Comparison of ENCODE assay signal across 16 cellular contexts in the genomic region with DNA sequence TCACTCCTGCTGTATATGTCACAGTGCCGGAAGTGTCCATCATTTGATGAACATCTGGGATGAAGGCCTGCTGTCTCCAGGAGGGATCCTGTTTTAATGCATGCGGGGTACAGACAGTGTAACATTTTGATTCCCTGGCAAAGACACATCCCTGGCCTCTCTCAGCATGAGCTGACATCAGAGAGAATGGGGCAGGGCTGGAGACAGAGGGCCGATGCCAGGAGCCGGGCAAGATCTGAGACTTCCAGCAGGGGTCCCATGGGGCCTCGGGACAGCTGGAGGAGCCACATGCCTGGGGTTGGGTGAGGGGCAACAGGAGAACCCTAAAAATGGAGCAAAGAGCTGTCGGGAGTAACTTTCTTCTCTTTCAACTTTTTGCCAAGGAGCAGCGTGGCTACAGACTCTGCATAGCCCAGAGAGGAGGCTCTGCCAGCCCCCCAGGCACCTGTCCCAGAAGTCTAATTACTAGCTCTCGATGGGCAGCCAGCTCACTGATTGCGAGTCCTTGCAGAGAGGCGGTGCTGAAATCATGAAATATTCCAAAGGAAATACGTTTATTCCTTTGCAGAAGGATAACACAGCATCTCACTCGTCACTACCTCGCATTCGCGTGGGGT.
DNase-seq lines count a peak whose midpoint lies in the region; ATAC-seq and TF ChIP-seq lines count a peak whose summit lies in the region.
"Had no signal": no experiment of that assay in that cellular context is flagged by ENCODE, and none has a peak within 500 bp of the region (broad histone marks: within the 10 kb centered on the region; RNA-seq: fewer than 3 reads in every experiment).

No MANE protein-coding gene starts in this region.

- peaks cover 38% of the 10 kb centered on the region for H3K4me1 Mint-ChIP-seq in type B pancreatic cell (ENCODE audit: unreplicated experiment)

- H3K27ac Mint-ChIP-seq in type B pancreatic cell: peak overlapping the region; percentile 26
- H3K27ac Mint-ChIP-seq: T-helper 1 cell treated with Interleukin-12 subunit alpha and Interleukin-12 subunit beta and Interleukin-4 antibody, amounts not matched to agents 30 μg/mL and 1 μg/mL, for 36 hours; WTC11 had no signal

- intact Hi-C loops in dorsolateral prefrontal cortex (cut with DNase I): no loop called here

- TF ChIP-seq CTCF in dorsolateral prefrontal cortex (IDR thresholded peaks at IDR 0.05 in 54 of 56, conservative IDR thresholded peaks at IDR 0.05 in 2 of 56; ENCODE audit: low read depth in 1 of 56, partially characterized antibody in 56 of 56) (no peak), type B pancreatic cell (conservative IDR thresholded peaks at IDR 0.05) (no peak)

- no peak for ATAC-seq in GM21717 (IDR thresholded peaks at IDR 0.05; ENCODE audit: unreplicated experiment)
- ATAC-seq: WTC11 had no signal

- no peaks in the 10 kb centered on the region for H3K27me3 ChIP-seq in dorsolateral prefrontal cortex

- H3K4me3 Mint-ChIP-seq in type B pancreatic cell: no peak overlapping the region
- H3K4me3 Mint-ChIP-seq: T-helper 1 cell treated with Interleukin-12 subunit alpha and Interleukin-12 subunit beta and Interleukin-4 antibody, amounts not matched to agents 30 μg/mL and 1 μg/mL, for 36 hours; WTC11 had no signal

- H3K27ac ChIP-seq in dorsolateral prefrontal cortex: peak overlapping the region in 8 of 59 donors; percentile 16 to 38 (median 20)
- H3K27ac ChIP-seq: C4-2B, epithelial cell of prostate, neutrophil, tibial artery had no signal

- no peak overlapping the region for H3K4me3 ChIP-seq in dorsolateral prefrontal cortex
- H3K4me3 ChIP-seq: tibial artery had no signal

- H3K27me3 Mint-ChIP-seq in type B pancreatic cell: peaks cover 3% of the 10 kb centered on the region

- H3K9me3 Mint-ChIP-seq in type B pancreatic cell: no peaks in the 10 kb centered on the region
- H3K9me3 Mint-ChIP-seq: T-helper 1 cell treated with Interleukin-12 subunit alpha and Interleukin-12 subunit beta and Interleukin-4 antibody, amounts not matched to agents 30 μg/mL and 1 μg/mL, for 36 hours; WTC11 had no signal

- DNase-seq in NCI-H1092 treated with DMSO at 0.1 percent for 48 hours (lab: John Stamatoyannopoulos, UW) (peak; percentile 60), dorsolateral prefrontal cortex (peak in 6 of 10 donors; percentile 36 to 81 (median 68)), hippocampal formation (lab: John Stamatoyannopoulos, UW) (peak; percentile 35 to 36), type B pancreatic cell (ENCODE audit: extremely low spot score, unreplicated experiment) (no peak)
- no peak for DNase-seq in stimulated activated CD4-positive, alpha-beta T cell treated with anti-CD3 and anti-CD28 coated beads, Interleukin-4, amount 100 ng/mL, for 24 hours
- no peak for DNase-seq in activated CD4-positive, alpha-beta T cell treated with anti-CD3 and anti-CD28 coated beads for 48 hours
- DNase-seq: DMS79, IMR-90, islet precursor cell, tibial artery had no signal

- no peaks in the 10 kb centered on the region for H3K36me3 Mint-ChIP-seq in type B pancreatic cell
- H3K36me3 Mint-ChIP-seq: WTC11 had no signal

Comparison
In these comparisons a context has a peak if more than half of its experiments do, and no peak if none do; other contexts are left out.
1. DNase-seq: peak in NCI-H1092 treated with DMSO at 0.1 percent for 48 hours (single experiment), dorsolateral prefrontal cortex (6 of 10) and hippocampal formation (2 of 2); none in type B pancreatic cell (single experiment), stimulated activated CD4-positive, alpha-beta T cell treated with anti-CD3 and anti-CD28 coated beads, Interleukin-4, amount 100 ng/mL, for 24 hours (single experiment) and activated CD4-positive, alpha-beta T cell treated with anti-CD3 and anti-CD28 coated beads for 48 hours (single experiment).